In the genomic region with DNA sequence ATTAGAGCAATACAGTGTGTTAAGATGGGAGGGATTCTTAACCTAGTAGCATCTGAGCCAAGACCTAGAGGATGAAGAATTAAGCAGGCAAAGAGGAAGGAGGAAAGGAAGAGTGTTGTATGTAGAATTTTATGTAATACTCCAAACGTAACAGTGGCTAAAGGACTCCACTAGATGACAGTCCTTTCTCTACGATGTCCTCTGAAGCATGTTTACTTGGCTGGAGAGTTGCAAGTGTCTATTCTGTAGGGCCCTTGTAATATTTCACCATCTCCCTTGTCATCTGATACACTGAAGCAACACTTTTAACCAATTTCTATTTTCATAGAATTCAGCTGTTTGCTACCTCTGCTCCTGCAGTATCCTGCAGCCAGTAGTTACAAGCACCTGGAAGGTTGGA, we compare ENCODE assay signal across 12 cellular contexts. TPM values are rescaled to one million over a fixed set of nuclear protein-coding genes. Genes with fewer than 3 reads are reported as not detected.
DNase-seq lines count a peak whose midpoint lies in the region; ATAC-seq and TF ChIP-seq lines count a peak whose summit lies in the region.
"Had no signal": no experiment of that assay in that cellular context is flagged by ENCODE, and none has a peak within 500 bp of the region (broad histone marks: within the 10 kb centered on the region; RNA-seq: fewer than 3 reads in every experiment).

No MANE protein-coding gene starts in this region.

- H3K36me3 ChIP-seq in PC-3 (ENCODE audit: low read depth, low read length) (peaks cover 25% of the 10 kb centered on the region), heart right ventricle (peaks cover 0 to 31% (median 5%) of the 10 kb centered on the region in 9 donors)

- H3K4me1 Mint-ChIP-seq in activated naive CD4-positive, alpha-beta T cell treated with anti-CD3 and anti-CD28 coated beads, Interleukin-2, amount 50 U/mL, for 24 hours, result peaks cover 35% of the 10 kb centered on the region
- H3K4me1 Mint-ChIP-seq in glutamatergic neuron (ENCODE audit: low read depth, unreplicated experiment) (peaks cover 27% of the 10 kb centered on the region), type B pancreatic cell (ENCODE audit: unreplicated experiment) (peaks cover 29% of the 10 kb centered on the region)

- H3K4me3 ChIP-seq in PC-3 (ENCODE audit: low read length) (peak overlapping the region; percentile 79; the same call in 1 of the 2 replicates), heart right ventricle (peak overlapping the region in 1 of 10 donors; percentile 86)

- BruUV-seq in PC-3 (replicated peaks; lab: Mats Ljungman, UMichigan), result no TSS peak

- H3K27ac ChIP-seq in PC-3 (ENCODE audit: low read length) (no peak overlapping the region), heart right ventricle (no peak overlapping the region)

- POLR2A ChIA-PET in PC-3 (lab: Charles Lee; ENCODE audit: unreplicated experiment), result no interaction called here

- TF ChIP-seq CTCF in PC-3 (conservative IDR thresholded peaks at IDR 0.05; ENCODE audit: low read depth, low read length) (no peak), glutamatergic neuron (IDR thresholded peaks at IDR 0.05; ENCODE audit: partially characterized antibody, unreplicated experiment) (no peak), type B pancreatic cell (conservative IDR thresholded peaks at IDR 0.05) (no peak), heart right ventricle (IDR thresholded peaks at IDR 0.05) (no peak)

- DNase-seq in activated naive CD4-positive, alpha-beta T cell treated with Interleukin-2 at 50 U/mL for 16 hours, result no peak
- no peak for DNase-seq in PC-3
- no peak for DNase-seq in glutamatergic neuron
- no peak for DNase-seq in type B pancreatic cell (ENCODE audit: extremely low spot score, unreplicated experiment)
- DNase-seq in heart right ventricle, result no peak
- DNase-seq in NCI-H2196 (lab: John Stamatoyannopoulos, UW; ENCODE audit: unreplicated experiment), result no peak
- DNase-seq: central memory CD4-positive, alpha-beta T cell; islet precursor cell; stimulated activated CD4-positive, alpha-beta T cell treated with anti-CD3 and anti-CD28 coated beads, Interleukin-2, amount 100 ng/mL, for 24 hours had no signal

- H3K9me3 ChIP-seq in PC-3 (ENCODE audit: low read length) (no peaks in the 10 kb centered on the region), heart right ventricle (no peaks in the 10 kb centered on the region)

- peaks cover 45% of the 10 kb centered on the region for H3K79me2 ChIP-seq in PC-3 (ENCODE audit: low read length)

- H2AFZ ChIP-seq in PC-3 (ENCODE audit: low read length), result no peak overlapping the region

- H3F3A ChIP-seq in PC-3 (ENCODE audit: low read length, unreplicated experiment), result no peaks in the 10 kb centered on the region

- no peaks in the 10 kb centered on the region for H3K9me2 ChIP-seq in PC-3 (replicated peaks; ENCODE audit: low read length)

- no peaks in the 10 kb centered on the region for H3K27me3 Mint-ChIP-seq in activated naive CD4-positive, alpha-beta T cell treated with anti-CD3 and anti-CD28 coated beads, Interleukin-2, amount 50 U/mL, for 24 hours
- H3K27me3 Mint-ChIP-seq in glutamatergic neuron (ENCODE audit: unreplicated experiment), result peaks cover 10% of the 10 kb centered on the region
- H3K27me3 Mint-ChIP-seq in type B pancreatic cell, result no peaks in the 10 kb centered on the region

- CTCF ChIA-PET in PC-3 (lab: Charles Lee), result no interaction called here

- H3K27me3 ChIP-seq in PC-3 (ENCODE audit: low read length) (no peaks in the 10 kb centered on the region), heart right ventricle (no peaks in the 10 kb centered on the region)

- H3K4me2 ChIP-seq in PC-3 (ENCODE audit: low read length), result peak overlapping the region; percentile 88

- H3K9me3 Mint-ChIP-seq in activated naive CD4-positive, alpha-beta T cell treated with anti-CD3 and anti-CD28 coated beads, Interleukin-2, amount 50 U/mL, for 24 hours, result no peaks in the 10 kb centered on the region
- H3K9me3 Mint-ChIP-seq in glutamatergic neuron (ENCODE audit: unreplicated experiment) (peaks cover 10% of the 10 kb centered on the region), type B pancreatic cell (no peaks in the 10 kb centered on the region)

- H3K4me1 ChIP-seq in PC-3 (ENCODE audit: insufficient read depth, low read length) (peaks cover 19% of the 10 kb centered on the region), heart right ventricle (peaks cover 4 to 40% (median 34%) of the 10 kb centered on the region in 9 donors)

- no peak overlapping the region for H3K27ac Mint-ChIP-seq in activated naive CD4-positive, alpha-beta T cell treated with anti-CD3 and anti-CD28 coated beads, Interleukin-2, amount 50 U/mL, for 24 hours
- H3K27ac Mint-ChIP-seq in glutamatergic neuron (ENCODE audit: unreplicated experiment) (peak overlapping the region; percentile 34), type B pancreatic cell (no peak overlapping the region)

- 72 to 75% methylated on average over 2 of the region's 2 CpGs for WGBS in heart right ventricle, 2 donors

- H3K4me3 Mint-ChIP-seq in activated naive CD4-positive, alpha-beta T cell treated with anti-CD3 and anti-CD28 coated beads, Interleukin-2, amount 50 U/mL, for 24 hours, result peak overlapping the region; percentile 97
- H3K4me3 Mint-ChIP-seq in glutamatergic neuron (ENCODE audit: unreplicated experiment) (peak overlapping the region; percentile 94), type B pancreatic cell (peak overlapping the region; percentile 96)

- H4K20me1 ChIP-seq in PC-3 (ENCODE audit: low read length), result peaks cover 19% of the 10 kb centered on the region

- peaks cover 24% of the 10 kb centered on the region for H3K36me3 Mint-ChIP-seq in activated naive CD4-positive, alpha-beta T cell treated with anti-CD3 and anti-CD28 coated beads, Interleukin-2, amount 50 U/mL, for 24 hours
- H3K36me3 Mint-ChIP-seq in glutamatergic neuron (ENCODE audit: unreplicated experiment) (no peaks in the 10 kb centered on the region), type B pancreatic cell (peaks cover 17% of the 10 kb centered on the region)

- H3K9ac ChIP-seq in PC-3 (ENCODE audit: low read length), result no peak overlapping the region

- ATAC-seq in PC-3 (no peak), GM18868 (IDR thresholded peaks at IDR 0.05; ENCODE audit: unreplicated experiment) (no peak), heart right ventricle (no peak)

- intact Hi-C loops in PC-3 (cut with micrococcal nuclease) (loop anchor here (5.0 kb wide), 1 partner anchor 338 kb away; no protein-coding TSS in a partner anchor), heart right ventricle (cut with DNase I) (loop anchor here in 3 of 10 donors (5.0 to 10.0 kb wide), 3 partner anchors 335 to 345 kb away; a partner anchor contains a TSS)

RNA-seq across cellular contexts. Expression of a gene that starts 2.2 kb away (rescaled TPM):
- total RNA-seq in PC-3 (2014; rRNA removed) (1,259 and 1,468 TPM in 2 replicates), glutamatergic neuron (ENCODE audit: unreplicated experiment) (531 TPM), type B pancreatic cell (ENCODE audit: low replicate concordance) (508 and 709 TPM in 2 replicates), heart right ventricle (100 to 1,000 TPM; 639 to 983 (median 777) TPM)
- 1,000 to 10,000 TPM in 1 of 2 donors, 100 to 1,000 TPM in 1; 300 to 1,036 TPM for polyA plus RNA-seq in heart right ventricle

RNA-seq across cellular contexts. Expression of a gene that starts 21.8 kb away (rescaled TPM):
- total RNA-seq in PC-3 (2014; rRNA removed) (81.5 and 103 TPM in 2 replicates), glutamatergic neuron (ENCODE audit: unreplicated experiment) (22.6 TPM), type B pancreatic cell (ENCODE audit: low replicate concordance) (42.5 and 58.9 TPM in 2 replicates), heart right ventricle (10 to 100 TPM; 15.2 to 23.0 (median 18.3) TPM)
- polyA plus RNA-seq in heart right ventricle, result 10 to 100 TPM; 26.6 to 38.6 TPM

RNA-seq across cellular contexts. Expression of a gene that starts 60.0 kb away (rescaled TPM):
- total RNA-seq in PC-3 (2014; rRNA removed) (0.17 TPM in 1 of 2 replicates, not detected in the other), glutamatergic neuron (ENCODE audit: unreplicated experiment) (not detected), type B pancreatic cell (ENCODE audit: low replicate concordance) (0.33 and 2.3 TPM in 2 replicates), heart right ventricle (not detected)
- under 1 TPM in 1 of 2 donors, not detected in 1; 0.06 TPM for polyA plus RNA-seq in heart right ventricle
- total RNA-seq: subcutaneous adipose tissue had no signal
